Comparison of ENCODE assay signal across 20 cellular contexts in the genomic region with DNA sequence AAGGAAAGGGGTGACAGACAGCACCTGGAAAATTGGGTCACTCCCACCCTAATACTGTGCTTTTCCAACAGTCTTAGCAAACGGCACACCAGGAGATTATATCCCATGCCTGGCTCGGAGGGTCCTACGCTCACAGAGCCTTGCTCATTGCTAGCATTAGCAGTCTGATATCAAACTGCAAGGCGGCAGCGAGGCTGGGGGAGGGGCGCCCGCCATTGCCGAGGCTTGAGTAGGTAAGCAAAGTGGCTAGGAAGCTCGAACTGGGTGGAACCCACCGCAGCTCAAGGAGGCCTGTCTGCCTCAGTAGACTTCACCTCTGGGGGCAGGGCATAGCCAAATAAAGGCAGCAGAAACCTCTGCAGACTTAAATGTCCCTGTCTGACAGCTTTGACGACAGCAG. TPM values are rescaled to one million over a fixed set of nuclear protein-coding genes. Genes with fewer than 3 reads are reported as not detected.
"Had no signal": no experiment of that assay in that cellular context is flagged by ENCODE, and none has a peak within 500 bp of the region (broad histone marks: within the 10 kb centered on the region; RNA-seq: fewer than 3 reads in every experiment).

No MANE protein-coding gene starts in this region.

RNA-seq across cellular contexts. Expression of gene SPATA31C1, which starts 15.4 kb away (rescaled TPM):
- total RNA-seq: activated naive CD4-positive, alpha-beta T cell treated with anti-CD3 and anti-CD28 coated beads for 36 hours; activated naive CD4-positive, alpha-beta T cell treated with anti-CD3 and anti-CD28 coated beads, Interleukin-2, amount 50 U/mL, for 72 hours; activated naive CD8-positive, alpha-beta T cell treated with anti-CD3 and anti-CD28 coated beads for 36 hours; activated naive CD8-positive, alpha-beta T cell treated with anti-CD3 and anti-CD28 coated beads, Interleukin-2, amount 10 ng/mL, durations not matched to agents 7 days and 5 days; activated T-cell treated with anti-CD3 and anti-CD28 coated beads, Interleukin-2, amount 50 U/mL, for 4 hours; activated T-cell treated with anti-CD3 and anti-CD28 coated beads, Interleukin-2, amount 50 U/mL, for 72 hours; activated T-helper 1 cell treated with anti-CD3 and anti-CD28 coated beads, Interleukin-12 subunit alpha, Interleukin-12 subunit beta, Interleukin-2, Interleukin-4 antibody, amounts not matched to agents 30 ng/mL and 10 ng/mL and 1 ng/mL, durations not matched to agents 14 hours and 24 hours and 36 hours; activated T-helper 2 cell treated with anti-CD3 and anti-CD28 coated beads, Interferon-gamma antibody, Interleukin-2, Interleukin-4, amounts not matched to agents 10 μg/mL and 5 μg/mL and 100 μg/mL, durations not matched to agents 14 hours and 24 hours and 36 hours; adrenal gland; aorta; ascending aorta; astrocyte; body of pancreas; breast epithelium; bronchial epithelial cell; cardiac muscle cell; cardiac septum; cerebellum had no signal
- polyA plus RNA-seq: adipose tissue, adrenal gland, aorta, cardiac muscle cell had no signal

RNA-seq across cellular contexts. Expression of gene SPATA31E1, which starts 19.7 kb away (rescaled TPM):
- total RNA-seq: activated naive CD4-positive, alpha-beta T cell treated with anti-CD3 and anti-CD28 coated beads for 36 hours; activated naive CD4-positive, alpha-beta T cell treated with anti-CD3 and anti-CD28 coated beads, Interleukin-2, amount 50 U/mL, for 72 hours; activated naive CD8-positive, alpha-beta T cell treated with anti-CD3 and anti-CD28 coated beads for 36 hours; activated naive CD8-positive, alpha-beta T cell treated with anti-CD3 and anti-CD28 coated beads, Interleukin-2, amount 10 ng/mL, durations not matched to agents 7 days and 5 days; activated T-cell treated with anti-CD3 and anti-CD28 coated beads, Interleukin-2, amount 50 U/mL, for 4 hours; activated T-cell treated with anti-CD3 and anti-CD28 coated beads, Interleukin-2, amount 50 U/mL, for 72 hours; activated T-helper 1 cell treated with anti-CD3 and anti-CD28 coated beads, Interleukin-12 subunit alpha, Interleukin-12 subunit beta, Interleukin-2, Interleukin-4 antibody, amounts not matched to agents 30 ng/mL and 10 ng/mL and 1 ng/mL, durations not matched to agents 14 hours and 24 hours and 36 hours; activated T-helper 17 cell treated with anti-CD3 and anti-CD28 coated beads, Interleukin-2, amount 50 U/mL, for 72 hours; activated T-helper 2 cell treated with anti-CD3 and anti-CD28 coated beads, Interferon-gamma antibody, Interleukin-2, Interleukin-4, amounts not matched to agents 10 μg/mL and 5 μg/mL and 100 μg/mL, durations not matched to agents 14 hours and 24 hours and 36 hours; adrenal gland; aorta; ascending aorta; astrocyte; body of pancreas; breast epithelium; bronchial epithelial cell; cardiac muscle cell; cardiac septum; cerebellum had no signal
- polyA plus RNA-seq: adipose tissue, adrenal gland, aorta, cardiac muscle cell had no signal
